Comparison of ENCODE assay signal across 33 cellular contexts in the genomic region with DNA sequence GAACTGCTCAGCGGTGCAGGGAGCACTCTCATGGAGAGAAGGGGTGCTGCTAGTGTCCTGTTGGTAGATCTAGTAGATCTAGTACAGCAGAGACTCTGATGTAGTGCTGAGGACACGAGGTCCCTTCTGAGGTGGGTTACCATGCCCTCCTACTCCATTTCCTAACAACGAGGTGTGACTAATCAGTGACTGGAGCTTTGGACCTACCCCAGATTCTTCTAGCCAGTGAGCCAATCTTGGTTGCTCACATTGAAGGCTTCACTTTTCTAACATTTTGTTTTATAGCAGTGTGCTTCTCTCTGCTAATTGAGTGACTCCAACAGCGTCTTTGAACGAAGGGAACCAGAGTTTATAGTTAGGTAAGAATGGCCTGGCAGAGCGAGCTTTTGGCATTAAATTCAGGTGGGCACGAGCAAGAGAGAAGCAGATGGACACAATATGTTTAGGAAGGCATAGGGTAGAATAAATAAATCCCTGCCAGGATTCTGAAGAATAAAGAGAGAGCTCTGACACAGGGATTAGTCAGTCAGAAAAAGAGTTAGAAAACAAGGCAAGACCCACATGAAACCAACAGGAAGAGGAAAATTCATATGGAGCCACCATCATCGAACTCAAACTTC.
"Had no signal": no experiment of that assay in that cellular context is flagged by ENCODE, and none has a peak within 500 bp of the region (broad histone marks: within the 10 kb centered on the region; RNA-seq: fewer than 3 reads in every experiment).

No MANE protein-coding gene starts in this region.

- H3K27ac Mint-ChIP-seq: activated CD4-positive, alpha-beta memory T cell treated with anti-CD3 and anti-CD28 coated beads, Interleukin-2, amount 10 ng/mL, durations not matched to agents 7 days and 5 days; activated CD4-positive, alpha-beta T cell treated with anti-CD3 and anti-CD28 coated beads, Interleukin-2, amount 10 ng/mL, durations not matched to agents 7 days and 5 days; activated naive CD4-positive, alpha-beta T cell treated with anti-CD3 and anti-CD28 coated beads, Interleukin-2, amount 50 U/mL, for 24 hours; activated naive CD8-positive, alpha-beta T cell treated with anti-CD3 and anti-CD28 coated beads, Interleukin-2, amount 50 U/mL, for 24 hours; activated T-helper 17 cell treated with anti-CD3 and anti-CD28 coated beads, Interleukin-2, amount 50 U/mL, for 72 hours; effector memory CD8-positive, alpha-beta T cell; naive thymus-derived CD8-positive, alpha-beta T cell; stimulated activated naive B cell treated with anti-CD40 and anti-IgM and Interleukin-4, amounts not matched to agents 10 μg/mL and 1 μg/mL and 100 μg/mL, for 72 hours; T-helper 1 cell treated with Interleukin-12 subunit alpha and Interleukin-12 subunit beta and Interleukin-4 antibody, amounts not matched to agents 30 μg/mL and 1 μg/mL, for 36 hours; WTC11 had no signal

- H3K36me3 ChIP-seq: pancreas, prostate gland, stomach, suprapubic skin had no signal

- H3K4me3 Mint-ChIP-seq: activated CD4-positive, alpha-beta memory T cell treated with anti-CD3 and anti-CD28 coated beads, Interleukin-2, amount 10 ng/mL, durations not matched to agents 7 days and 5 days; activated CD4-positive, alpha-beta T cell treated with anti-CD3 and anti-CD28 coated beads, Interleukin-2, amount 10 ng/mL, durations not matched to agents 7 days and 5 days; activated naive CD4-positive, alpha-beta T cell treated with anti-CD3 and anti-CD28 coated beads, Interleukin-2, amount 50 U/mL, for 24 hours; activated naive CD8-positive, alpha-beta T cell treated with anti-CD3 and anti-CD28 coated beads, Interleukin-2, amount 50 U/mL, for 24 hours; activated T-cell treated with anti-CD3 and anti-CD28 coated beads, Interleukin-2, amount 50 U/mL, for 4 hours; activated T-helper 17 cell treated with anti-CD3 and anti-CD28 coated beads, Interleukin-2, amount 50 U/mL, for 72 hours; effector memory CD8-positive, alpha-beta T cell; naive thymus-derived CD8-positive, alpha-beta T cell; neural crest cell; stimulated activated naive B cell treated with anti-CD40 and anti-IgM and Interleukin-4, amounts not matched to agents 10 μg/mL and 1 μg/mL and 100 μg/mL, for 72 hours; T-helper 1 cell treated with Interleukin-12 subunit alpha and Interleukin-12 subunit beta and Interleukin-4 antibody, amounts not matched to agents 30 μg/mL and 1 μg/mL, for 36 hours; WTC11 had no signal

- H3K27me3 ChIP-seq: pancreas, stomach, suprapubic skin, tibial nerve had no signal

- H3K27me3 Mint-ChIP-seq: activated CD4-positive, alpha-beta memory T cell treated with anti-CD3 and anti-CD28 coated beads, Interleukin-2, amount 10 ng/mL, durations not matched to agents 7 days and 5 days; activated CD4-positive, alpha-beta T cell treated with anti-CD3 and anti-CD28 coated beads, Interleukin-2, amount 10 ng/mL, durations not matched to agents 7 days and 5 days; activated naive CD4-positive, alpha-beta T cell treated with anti-CD3 and anti-CD28 coated beads, Interleukin-2, amount 50 U/mL, for 24 hours; activated naive CD8-positive, alpha-beta T cell treated with anti-CD3 and anti-CD28 coated beads, Interleukin-2, amount 50 U/mL, for 24 hours; activated T-helper 17 cell treated with anti-CD3 and anti-CD28 coated beads, Interleukin-2, amount 50 U/mL, for 72 hours; effector memory CD8-positive, alpha-beta T cell; naive thymus-derived CD8-positive, alpha-beta T cell; stimulated activated naive B cell treated with anti-CD40 and anti-IgM and Interleukin-4, amounts not matched to agents 10 μg/mL and 1 μg/mL and 100 μg/mL, for 72 hours had no signal

- DNase-seq: activated CD4-positive, alpha-beta memory T cell treated with anti-CD3 and anti-CD28 coated beads, Interleukin-2, amount 10 ng/mL, durations not matched to agents 7 days and 5 days; activated CD4-positive, alpha-beta T cell treated with anti-CD3 and anti-CD28 coated beads for 1 hour; activated CD4-positive, alpha-beta T cell treated with anti-CD3 and anti-CD28 coated beads, Interleukin-2, amount 10 ng/mL, durations not matched to agents 7 days and 5 days; activated naive CD8-positive, alpha-beta T cell treated with anti-CD3 and anti-CD28 coated beads, Interleukin-2, amount 50 U/mL, for 24 hours; activated T-cell treated with anti-CD3 and anti-CD28 coated beads, Interleukin-2, amount 50 U/mL, for 4 hours; amygdala; cortex of kidney; effector memory CD8-positive, alpha-beta T cell; erythroblast; kidney glomerular epithelial cell; lower lobe of right lung; mesenchymal stem cell; naive thymus-derived CD8-positive, alpha-beta T cell; nucleus accumbens; pancreas; retina; stimulated activated CD4-positive, alpha-beta T cell treated with anti-CD3 and anti-CD28 coated beads, Interleukin-1b, Interleukin-23, amount 100 ng/mL, for 48 hours; stimulated activated naive B cell treated with anti-CD40 and anti-IgM and Interleukin-4, amounts not matched to agents 10 μg/mL and 1 μg/mL and 100 μg/mL, for 72 hours; stomach; T-helper 9 cell had no signal

- H3K4me2 ChIP-seq: smooth muscle cell had no signal

- H3K4me1 ChIP-seq: lower lobe of right lung, suprapubic skin, tibial nerve had no signal

- H3K9me3 Mint-ChIP-seq: activated CD4-positive, alpha-beta memory T cell treated with anti-CD3 and anti-CD28 coated beads, Interleukin-2, amount 10 ng/mL, durations not matched to agents 7 days and 5 days; activated CD4-positive, alpha-beta T cell treated with anti-CD3 and anti-CD28 coated beads, Interleukin-2, amount 10 ng/mL, durations not matched to agents 7 days and 5 days; activated naive CD4-positive, alpha-beta T cell treated with anti-CD3 and anti-CD28 coated beads, Interleukin-2, amount 50 U/mL, for 24 hours; activated naive CD8-positive, alpha-beta T cell treated with anti-CD3 and anti-CD28 coated beads, Interleukin-2, amount 50 U/mL, for 24 hours; activated T-cell treated with anti-CD3 and anti-CD28 coated beads, Interleukin-2, amount 50 U/mL, for 4 hours; activated T-helper 17 cell treated with anti-CD3 and anti-CD28 coated beads, Interleukin-2, amount 50 U/mL, for 72 hours; effector memory CD8-positive, alpha-beta T cell; naive thymus-derived CD8-positive, alpha-beta T cell; neural crest cell; stimulated activated naive B cell treated with anti-CD40 and anti-IgM and Interleukin-4, amounts not matched to agents 10 μg/mL and 1 μg/mL and 100 μg/mL, for 72 hours; T-helper 1 cell treated with Interleukin-12 subunit alpha and Interleukin-12 subunit beta and Interleukin-4 antibody, amounts not matched to agents 30 μg/mL and 1 μg/mL, for 36 hours had no signal

- FAIRE-seq: frontal cortex, pancreas, TTC549 had no signal

- H3K27ac ChIP-seq: lower lobe of right lung, pancreas, prostate gland, stomach, suprapubic skin, tibial nerve had no signal

- ATAC-seq: activated naive CD8-positive, alpha-beta T cell treated with anti-CD3 and anti-CD28 coated beads, Interleukin-2, amount 50 U/mL, for 24 hours; activated T-cell treated with anti-CD3 and anti-CD28 coated beads, Interleukin-2, amount 50 U/mL, for 4 hours; activated T-helper 17 cell treated with anti-CD3 and anti-CD28 coated beads, Interleukin-2, amount 50 U/mL, for 72 hours; effector memory CD8-positive, alpha-beta T cell; left lobe of liver; lower lobe of right lung; naive thymus-derived CD8-positive, alpha-beta T cell; pancreas; sciatic nerve; stimulated activated naive B cell treated with anti-CD40 and anti-IgM and Interleukin-4, amounts not matched to agents 10 μg/mL and 1 μg/mL and 100 μg/mL, for 72 hours; WTC11 had no signal

- H3K9me3 ChIP-seq: lower lobe of right lung, pancreas, prostate gland, stomach, suprapubic skin, tibial nerve had no signal

- H3K4me3 ChIP-seq: lower lobe of right lung, pancreas, prostate gland, smooth muscle cell, stomach, suprapubic skin, tibial nerve had no signal

- H3K36me3 Mint-ChIP-seq: activated naive CD4-positive, alpha-beta T cell treated with anti-CD3 and anti-CD28 coated beads, Interleukin-2, amount 50 U/mL, for 24 hours; naive thymus-derived CD8-positive, alpha-beta T cell; stimulated activated naive B cell treated with anti-CD40 and anti-IgM and Interleukin-4, amounts not matched to agents 10 μg/mL and 1 μg/mL and 100 μg/mL, for 72 hours had no signal

- H3K4me1 Mint-ChIP-seq: activated CD4-positive, alpha-beta memory T cell treated with anti-CD3 and anti-CD28 coated beads, Interleukin-2, amount 10 ng/mL, durations not matched to agents 7 days and 5 days; activated CD4-positive, alpha-beta T cell treated with anti-CD3 and anti-CD28 coated beads, Interleukin-2, amount 10 ng/mL, durations not matched to agents 7 days and 5 days; activated naive CD4-positive, alpha-beta T cell treated with anti-CD3 and anti-CD28 coated beads, Interleukin-2, amount 50 U/mL, for 24 hours; activated naive CD8-positive, alpha-beta T cell treated with anti-CD3 and anti-CD28 coated beads, Interleukin-2, amount 50 U/mL, for 24 hours; activated T-helper 17 cell treated with anti-CD3 and anti-CD28 coated beads, Interleukin-2, amount 50 U/mL, for 72 hours; naive thymus-derived CD8-positive, alpha-beta T cell; neural crest cell; stimulated activated naive B cell treated with anti-CD40 and anti-IgM and Interleukin-4, amounts not matched to agents 10 μg/mL and 1 μg/mL and 100 μg/mL, for 72 hours; WTC11 had no signal
